Comparison of ENCODE assay signal across 39 cellular contexts in genomic region chr9:72046593-72047456, GRCh38. TPM values are rescaled to one million over a fixed set of nuclear protein-coding genes. Genes with fewer than 3 reads are reported as not detected.
"Had no signal": no experiment of that assay in that cellular context is flagged by ENCODE, and none has a peak within 500 bp of the region (broad histone marks: within the 10 kb centered on the region; RNA-seq: fewer than 3 reads in every experiment).

No MANE protein-coding gene starts in this region.

- ATAC-seq: activated CD8-positive, alpha-beta memory T cell treated with anti-CD3 and anti-CD28 coated beads, Interleukin-2, amount 10 ng/mL, durations not matched to agents 7 days and 5 days; activated naive CD8-positive, alpha-beta T cell treated with anti-CD3 and anti-CD28 coated beads, Interleukin-2, amount 50 U/mL, for 24 hours; Panc1; SK-N-SH treated with all-trans-retinoic acid at 6 μM for 48 hours; T-cell had no signal

- H3K36me3 Mint-ChIP-seq: activated CD4-positive, alpha-beta memory T cell treated with anti-CD3 and anti-CD28 coated beads for 36 hours; activated CD8-positive, alpha-beta memory T cell treated with anti-CD3 and anti-CD28 coated beads, Interleukin-2, amount 10 ng/mL, durations not matched to agents 7 days and 5 days; activated naive CD4-positive, alpha-beta T cell treated with anti-CD3 and anti-CD28 coated beads, Interleukin-2, amount 10 ng/mL, durations not matched to agents 7 days and 5 days; brain; T-cell had no signal

- H3K27ac Mint-ChIP-seq: activated B cell treated with CpG ODN at 0.5 μM for 24 hours; activated CD4-positive, alpha-beta memory T cell treated with anti-CD3 and anti-CD28 coated beads for 36 hours; activated CD8-positive, alpha-beta memory T cell treated with anti-CD3 and anti-CD28 coated beads, Interleukin-2, amount 10 ng/mL, durations not matched to agents 7 days and 5 days; activated naive CD4-positive, alpha-beta T cell treated with anti-CD3 and anti-CD28 coated beads, Interleukin-2, amount 10 ng/mL, durations not matched to agents 7 days and 5 days; activated naive CD8-positive, alpha-beta T cell; activated naive CD8-positive, alpha-beta T cell treated with anti-CD3 and anti-CD28 coated beads, Interleukin-2, amount 50 U/mL, for 24 hours; brain; T-cell had no signal

- DNase-seq: activated B cell treated with CpG ODN at 0.5 μM for 24 hours; activated CD4-positive, alpha-beta memory T cell treated with anti-CD3 and anti-CD28 coated beads for 36 hours; activated CD4-positive, alpha-beta T cell treated with anti-CD3 and anti-CD28 coated beads for 4 hours; activated CD4-positive, alpha-beta T cell treated with anti-CD3 and anti-CD28 coated beads, Interleukin-2, amount 50 U/mL, for 1 hour; activated CD4-positive, CD25-positive, alpha-beta regulatory T cell treated with anti-CD3 and anti-CD28 coated beads, Interleukin-2, amount 50 U/mL, for 72 hours; activated CD8-positive, alpha-beta memory T cell treated with anti-CD3 and anti-CD28 coated beads for 24 hours; activated CD8-positive, alpha-beta memory T cell treated with anti-CD3 and anti-CD28 coated beads, Interleukin-2, amount 10 ng/mL, durations not matched to agents 7 days and 5 days; activated CD8-positive, alpha-beta memory T cell treated with anti-CD3 and anti-CD28 coated beads, Interleukin-2, amount 50 U/mL, for 48 hours; activated effector memory CD4-positive, alpha-beta T cell treated with Interleukin-2 at 50 U/mL for 16 hours; activated naive CD4-positive, alpha-beta T cell treated with anti-CD3 and anti-CD28 coated beads, Interleukin-2, amount 10 ng/mL, durations not matched to agents 7 days and 5 days; activated naive CD8-positive, alpha-beta T cell treated with anti-CD3 and anti-CD28 coated beads, Interleukin-2, amount 50 U/mL, for 24 hours; activated T-cell treated with anti-CD3 and anti-CD28 coated beads, Interleukin-2, amount 50 U/mL, for 48 hours; anterior cingulate cortex; caudate nucleus; cerebellar nuclear complex; Karpas-422; KBM-7; NCI-H1048; NCI-H1436 treated with DMSO at 0.1 percent for 48 hours; NCI-H1694 treated with DMSO at 0.1 percent for 48 hours; NCI-H2029 treated with DMSO at 0.1 percent for 48 hours; NCI-H2171 treated with DMSO at 0.1 percent for 48 hours; NCI-H2227 treated with DMSO at 0.1 percent for 48 hours; NCI-H446; NCI-H510A treated with DMSO at 0.1 percent for 48 hours; NCI-H526 treated with DMSO at 0.1 percent for 48 hours; SIG-M5; T-cell; T-helper 2 cell; T-helper 9 cell had no signal

- H3K27me3 Mint-ChIP-seq: brain had no signal

- H3K4me3 Mint-ChIP-seq: activated B cell treated with CpG ODN at 0.5 μM for 24 hours; activated CD4-positive, alpha-beta memory T cell treated with anti-CD3 and anti-CD28 coated beads for 36 hours; activated CD8-positive, alpha-beta memory T cell treated with anti-CD3 and anti-CD28 coated beads, Interleukin-2, amount 10 ng/mL, durations not matched to agents 7 days and 5 days; activated naive CD4-positive, alpha-beta T cell treated with anti-CD3 and anti-CD28 coated beads, Interleukin-2, amount 10 ng/mL, durations not matched to agents 7 days and 5 days; activated naive CD8-positive, alpha-beta T cell; activated naive CD8-positive, alpha-beta T cell treated with anti-CD3 and anti-CD28 coated beads, Interleukin-2, amount 50 U/mL, for 24 hours; brain; T-cell had no signal

- H3K4me1 Mint-ChIP-seq: activated B cell treated with CpG ODN at 0.5 μM for 24 hours; activated CD8-positive, alpha-beta memory T cell treated with anti-CD3 and anti-CD28 coated beads, Interleukin-2, amount 10 ng/mL, durations not matched to agents 7 days and 5 days; activated naive CD4-positive, alpha-beta T cell treated with anti-CD3 and anti-CD28 coated beads, Interleukin-2, amount 10 ng/mL, durations not matched to agents 7 days and 5 days; activated naive CD8-positive, alpha-beta T cell treated with anti-CD3 and anti-CD28 coated beads, Interleukin-2, amount 50 U/mL, for 24 hours; T-cell had no signal

- FAIRE-seq: bronchial epithelial cell had no signal

- H3K27ac ChIP-seq: VCaP had no signal

RNA-seq across cellular contexts. Expression of gene C9orf57, which starts 13.6 kb away (rescaled TPM):
- total RNA-seq: activated B cell treated with CpG ODN at 0.5 μM for 24 hours; activated CD4-positive, alpha-beta memory T cell treated with anti-CD3 and anti-CD28 coated beads for 36 hours; activated CD8-positive, alpha-beta memory T cell treated with anti-CD3 and anti-CD28 coated beads, Interleukin-2, amount 10 ng/mL, durations not matched to agents 7 days and 5 days; bronchial epithelial cell; MCF 10A; RPMI7951; SK-MEL-5; T-cell had no signal
